In the genomic region with DNA sequence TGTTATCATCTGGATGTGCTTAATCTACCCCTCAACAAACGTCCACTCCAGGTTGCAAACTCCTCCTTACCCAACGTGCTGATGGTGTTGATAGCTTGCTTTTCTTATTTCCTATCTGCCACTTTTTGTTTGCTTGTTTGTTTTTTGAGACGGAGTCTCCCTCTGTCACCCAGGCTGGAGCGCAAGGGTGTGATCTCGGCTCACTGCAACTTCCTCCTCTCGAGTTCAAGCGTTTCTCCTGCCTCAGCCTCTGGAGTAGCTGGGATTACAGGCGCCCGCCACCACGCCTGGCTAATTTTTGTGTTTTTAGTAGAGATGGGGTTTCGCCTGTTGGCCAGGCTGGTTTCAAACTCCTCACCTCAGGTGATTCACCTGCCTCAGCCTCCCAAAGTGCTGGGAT, we compare ENCODE assay signal across 6 cellular contexts. TPM values are rescaled to one million over a fixed set of nuclear protein-coding genes. Genes with fewer than 3 reads are reported as not detected.
DNase-seq lines count a peak whose midpoint lies in the region; ATAC-seq, FAIRE-seq and TF ChIP-seq lines count a peak whose summit lies in the region.
"Not testable (repeated sequence)": the region's sequence is repeated elsewhere in the genome, so short reads cannot be mapped to it uniquely, and the experiment has no call there.

No MANE protein-coding gene starts in this region.

- 17% methylated on average over 10 of the region's 11 CpGs for WGBS in K562 (ENCODE audit: insufficient coverage, low coverage, missing lambda C conversion rate)
- WGBS in upper lobe of left lung, 2 donors, result 10 to 67% methylated on average over 3 to 11 of the region's 11 CpGs

- H3K36me3 ChIP-seq in K562 (ENCODE audit: control insufficient read depth, insufficient read depth, low read length); left lung; lower lobe of right lung; upper lobe of left lung: not testable (repeated sequence)

- peak overlapping the region; percentile 47; the same call in 1 of the 2 replicates for H2AFZ ChIP-seq in K562 (ENCODE audit: low read depth, low read length)

- not testable (repeated sequence) for H3K27me3 ChIP-seq in K562 (ENCODE audit: control insufficient read depth in 2 of 2, insufficient read depth in 2 of 2, low read length in 2 of 2); left lung; lower lobe of right lung (ENCODE audit: low read depth); upper lobe of left lung

- BruUV-seq in K562 (replicated peaks; lab: Mats Ljungman, UMichigan), result not testable (repeated sequence)

- not testable (repeated sequence) for H3K36me3 Mint-ChIP-seq in CD14-positive monocyte

- CTCF ChIA-PET in K562 (lab: Yijun Ruan, JAX; ENCODE audit: low intra/inter-chr PET ratio), result not testable (repeated sequence)

- H4K20me1 ChIP-seq in K562 (replicated peaks; ENCODE audit: control insufficient read depth, insufficient read depth, low read length), result not testable (repeated sequence)

- intact Hi-C loops in CD14-positive monocyte (cut with micrococcal nuclease); K562 (cut with micrococcal nuclease); left lung (cut with DNase I); lower lobe of right lung (cut with DNase I): not testable (repeated sequence)

- not testable (repeated sequence) for H3K9me3 Mint-ChIP-seq in CD14-positive monocyte

- TF ChIP-seq EP300 in K562 (IDR thresholded peaks at IDR 0.05; ENCODE audit: low read length); upper lobe of left lung (IDR thresholded peaks at IDR 0.05): not testable (repeated sequence)

- not testable (repeated sequence) for H3K79me2 ChIP-seq in K562 (ENCODE audit: control insufficient read depth, insufficient read depth, low read length)

- not testable (repeated sequence) for TF ChIP-seq RAD21 in K562 (CRISPR knock-in tag; conservative IDR thresholded peaks at IDR 0.05 in 1 of 2, IDR thresholded peaks at IDR 0.05 in 1 of 2)

- ATAC-seq in K562, result peak; percentile 32; the same call in 2 of the 3 replicates
- peak; percentile 59 for ATAC-seq in left lung
- peak; percentile 46 to 52 for ATAC-seq in lower lobe of right lung
- not testable (repeated sequence) for ATAC-seq in upper lobe of left lung (ENCODE audit: low FRiP score in 2 of 2)

- H3K27ac Mint-ChIP-seq in CD14-positive monocyte, result peak overlapping the region; percentile 62 to 93 (median 88)

- H3K4me3 Mint-ChIP-seq in CD14-positive monocyte, result peak overlapping the region in 1 of 2 donors; percentile 77

- peaks cover 0 to 11% (median 2%) of the 10 kb centered on the region in 3 donors for H3K27me3 Mint-ChIP-seq in CD14-positive monocyte (ENCODE audit: low read depth in 3 of 3)

- FAIRE-seq in K562 (lab: Jason Lieb, UNC), result not testable (repeated sequence)

- not testable (repeated sequence) for H3K9me3 ChIP-seq in K562 (replicated peaks; ENCODE audit: control insufficient read depth, insufficient read depth, low read depth, low read length); left lung; lower lobe of right lung; upper lobe of left lung

- H3K4me1 Mint-ChIP-seq in CD14-positive monocyte, result peaks cover 23% of the 10 kb centered on the region

- not testable (repeated sequence) for TF ChIP-seq CTCF in CD14-positive monocyte (IDR thresholded peaks at IDR 0.05); K562 (IDR thresholded peaks at IDR 0.05 in 2 of 3, conservative IDR thresholded peaks at IDR 0.05 in 1 of 3; ENCODE audit: insufficient read depth in 2 of 3, low read depth in 1 of 3, low read length in 3 of 3); left lung (IDR thresholded peaks at IDR 0.05); lower lobe of right lung (IDR thresholded peaks at IDR 0.05); upper lobe of left lung (IDR thresholded peaks at IDR 0.05)

- not testable (repeated sequence) for H3K9me1 ChIP-seq in K562 (ENCODE audit: control insufficient read depth, insufficient read depth, low read length)

- H3K4me2 ChIP-seq in K562 (ENCODE audit: insufficient read depth, low read length), result peak overlapping the region; percentile 34; the same call in 1 of the 2 replicates

- H3K4me3 ChIP-seq in K562, left lung, lower lobe of right lung, upper lobe of left lung: not testable (repeated sequence)

- DNase-seq in CD14-positive monocyte (ENCODE audit: low spot score); K562 (ENCODE audit: extremely low read depth in 1 of 4, low spot score in 3 of 4); lower lobe of right lung: not testable (repeated sequence)
- peak; percentile 46 for DNase-seq in KBM-7
- DNase-seq in left lung, result peak in 1 of 2 donors; percentile 57
- DNase-seq in upper lobe of left lung, result peak in 1 of 2 donors; percentile 45

- H3K4me1 ChIP-seq in K562 (replicated peaks in 1 of 2; ENCODE audit: control insufficient read depth in 2 of 2, insufficient read depth in 2 of 2, low read length in 2 of 2); lower lobe of right lung; upper lobe of left lung: not testable (repeated sequence)
- H3K4me1 ChIP-seq in left lung, result peaks cover 0 to 10% of the 10 kb centered on the region in 2 donors

- H3K27ac ChIP-seq in K562 (ENCODE audit: extremely low read depth, low read depth, low read length); lower lobe of right lung: not testable (repeated sequence)
- H3K27ac ChIP-seq in left lung (peak overlapping the region in 1 of 2 donors; percentile 80), upper lobe of left lung (peak overlapping the region; percentile 12 to 66 (median 54))

- in situ Hi-C loops in KBM-7 (cut with MboI; ENCODE audit: low pct_unique_long_range_greater_than_20kb, low sequenced_read_pairs); K562 (cut with MboI): not testable (repeated sequence)

- POLR2A ChIA-PET in K562 (lab: Yijun Ruan, JAX), result not testable (repeated sequence)

- TF ChIP-seq POLR2A in K562 (conservative IDR thresholded peaks at IDR 0.05), result not testable (repeated sequence)
- peak in 1 of 4 donors; percentile 24 for TF ChIP-seq POLR2A in upper lobe of left lung (IDR thresholded peaks at IDR 0.05)

- not testable (repeated sequence) for H3K9ac ChIP-seq in K562 (ENCODE audit: insufficient read depth in 1 of 2, low read depth in 2 of 2, low read length in 2 of 2)

RNA-seq across cellular contexts. Expression of gene ACSL4, which starts 7.8 kb away (rescaled TPM):
- polyA plus RNA-seq in CD14-positive monocyte, result 10 to 100 TPM; 31.2 to 40.9 TPM
- total RNA-seq in K562 (2011; cell fraction: chromatin; rRNA removed; ENCODE audit: low replicate concordance), result 30.6 and 90.7 TPM in 2 replicates
- total RNA-seq in K562 (2011; cell fraction: nucleolus; rRNA removed), result 10.5 and 14.9 TPM in 2 replicates
- 29.3 and 45.3 TPM in 2 replicates for total RNA-seq in K562 (2011; cell fraction: nucleoplasm; rRNA removed)
- total RNA-seq in K562 (2014; rRNA removed), result 20.1 and 21.5 TPM in 2 replicates
- total RNA-seq in K562 (2014; rRNA removed; fragmentation: Illumina TruSeq; extraction: Trizol), result 32.1 and 35.6 TPM in 2 replicates
- total RNA-seq in K562 (2015; rRNA removed; fragmentation: Illumina TruSeq; extraction: Trizol), result 25.0 and 25.5 TPM in 2 replicates
- 29.0 and 31.2 TPM in 2 replicates for total RNA-seq in K562 (2021)
- 22.2 and 35.1 TPM in 2 replicates for polyA plus RNA-seq in K562 (2011; rRNA removed)
- 8.4 and 13.2 TPM in 2 replicates for polyA plus RNA-seq in K562 (2011; cell fraction: cytosol; rRNA removed)
- polyA plus RNA-seq in K562 (2011; cell fraction: nucleus; rRNA removed), result 16.3 and 17.2 TPM in 2 replicates
- 15.3 and 26.5 TPM in 2 replicates for polyA plus RNA-seq in K562 (2012)
- polyA plus RNA-seq in K562 (2014; fragmentation: Illumina TruSeq; extraction: Trizol), result 22.1 and 27.1 TPM in 2 replicates
- 10 to 100 TPM in 1 of 2 experiments, 1 to 10 TPM in 1; 9.8 to 12.0 TPM for polyA plus RNA-seq in K562 (2014; fragmentation: Nextera tagmentation; extraction: Ambion mirVana)
- 16.6 and 19.6 TPM in 2 replicates for polyA plus RNA-seq in K562 (2014; rRNA removed)
- 56.4 and 81.0 TPM in 2 replicates for polyA minus RNA-seq in K562 (2011; rRNA and poly(A)+ RNA removed)
- 36.9 and 53.8 TPM in 2 replicates for polyA minus RNA-seq in K562 (2011; cell fraction: cytosol; rRNA and poly(A)+ RNA removed)
- polyA minus RNA-seq in K562 (2011; cell fraction: nucleus; rRNA and poly(A)+ RNA removed), result 21.0 and 30.0 TPM in 2 replicates
- 10 to 100 TPM; 87.7 to 93.9 TPM for total RNA-seq in left lung
- 87.7 TPM for total RNA-seq in lower lobe of right lung
- total RNA-seq in upper lobe of left lung, result 100 to 1,000 TPM in 3 of 6 donors, 10 to 100 TPM in 3; 53.2 to 156 (median 106) TPM
